22 cellular contexts compared by ENCODE assay signal in the genomic region with DNA sequence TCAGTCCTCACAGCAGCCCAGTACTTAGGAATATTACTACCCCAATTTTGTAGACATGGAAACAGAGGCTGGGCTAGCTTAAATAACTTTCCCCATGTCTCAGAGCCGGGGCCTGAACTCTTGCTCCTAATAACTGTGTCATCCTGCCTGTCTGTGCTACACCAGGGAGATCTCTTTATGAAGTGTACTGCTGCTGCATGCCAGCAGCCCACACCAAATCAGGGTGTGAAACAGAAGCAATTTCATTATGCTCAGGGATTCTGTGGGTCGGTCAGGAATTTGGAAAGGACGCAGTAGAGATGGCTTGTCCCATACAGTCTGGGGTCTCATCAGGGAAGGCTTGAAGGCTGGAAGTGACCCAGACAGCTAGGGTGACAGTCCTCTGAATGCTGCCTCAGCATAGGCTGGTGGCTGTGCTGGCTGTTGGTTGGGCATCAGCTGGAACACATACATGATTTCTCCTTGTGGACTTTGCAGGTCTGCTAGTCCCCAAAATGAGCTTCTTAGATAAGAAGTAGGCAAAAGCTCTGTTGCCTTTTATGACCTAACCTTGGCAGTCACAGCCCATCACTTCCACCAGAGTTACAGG. TPM values are rescaled to one million over a fixed set of nuclear protein-coding genes. Genes with fewer than 3 reads are reported as not detected.
A peak's percentile ranks its signal among the peaks of the same experiment; 100 is the strongest.
DNase-seq lines count a peak whose midpoint lies in the region; ATAC-seq and TF ChIP-seq lines count a peak whose summit lies in the region.
"Had no signal": no experiment of that assay in that cellular context is flagged by ENCODE, and none has a peak within 500 bp of the region (broad histone marks: within the 10 kb centered on the region; RNA-seq: fewer than 3 reads in every experiment).

No MANE protein-coding gene starts in this region.

- no peaks in the 10 kb centered on the region for H3K9me3 ChIP-seq in CD4-positive, alpha-beta memory T cell (ENCODE audit: control insufficient read depth in 1 of 2, low read length in 2 of 2)
- no peaks in the 10 kb centered on the region for H3K9me3 ChIP-seq in stomach
- H3K9me3 ChIP-seq: BLaER1, SJCRH30 had no signal

- ATAC-seq in T-cell (replicated peaks in 1 of 4), result no peak
- peak; percentile 36 for ATAC-seq in left ventricle myocardium superior
- ATAC-seq: PC-3 had no signal

- H3K27me3 Mint-ChIP-seq in activated naive CD8-positive, alpha-beta T cell, result no peaks in the 10 kb centered on the region
- H3K27me3 Mint-ChIP-seq in activated naive CD8-positive, alpha-beta T cell treated with anti-CD3 and anti-CD28 coated beads for 36 hours, result no peaks in the 10 kb centered on the region
- no peaks in the 10 kb centered on the region for H3K27me3 Mint-ChIP-seq in CD4-positive, alpha-beta memory T cell
- no peaks in the 10 kb centered on the region for H3K27me3 Mint-ChIP-seq in T-cell
- H3K27me3 Mint-ChIP-seq: IgD-negative memory B cell had no signal

- peak overlapping the region; percentile 23 for H3K27ac Mint-ChIP-seq in activated naive CD8-positive, alpha-beta T cell
- no peak overlapping the region for H3K27ac Mint-ChIP-seq in activated naive CD8-positive, alpha-beta T cell treated with anti-CD3 and anti-CD28 coated beads for 36 hours
- H3K27ac Mint-ChIP-seq in CD4-positive, alpha-beta memory T cell, result peak overlapping the region in 4 of 7 donors; percentile 22 to 61 (median 39)
- H3K27ac Mint-ChIP-seq in T-cell, result peak overlapping the region; percentile 17 to 23

- intact Hi-C loops in CD4-positive, alpha-beta memory T cell (cut with micrococcal nuclease), result no loop called here
- intact Hi-C loops in left ventricle myocardium superior (cut with micrococcal nuclease), result no loop called here
- intact Hi-C loops in stomach (cut with DNase I; ENCODE audit: low total_unique reads), result no loop called here

- H3K27ac ChIP-seq in CD4-positive, alpha-beta memory T cell (ENCODE audit: low read depth, low read length), result no peak overlapping the region
- no peak overlapping the region for H3K27ac ChIP-seq in stomach
- H3K27ac ChIP-seq: BLaER1, HL-60, RWPE1, SJCRH30 had no signal

- 93 to 98% (median 94%) methylated on average over 3 of the region's 3 CpGs for WGBS in stomach, 5 donors

- no peak for TF ChIP-seq EP300 in stomach (IDR thresholded peaks at IDR 0.05)

- CTCF ChIA-PET in CD4-positive, alpha-beta memory T cell (lab: Charles Lee; ENCODE audit: partially characterized antibody), result interaction anchor here (0.6 to 1.5 kb wide), 2 partner anchors 28 to 67 kb away, joined by 3 to 4 read pairs; no protein-coding TSS in a partner anchor
- CTCF ChIA-PET in T-cell (lab: Charles Lee), result no interaction called here

- H3K4me3 ChIP-seq in CD4-positive, alpha-beta memory T cell (ENCODE audit: low read length in 2 of 2), result no peak overlapping the region
- H3K4me3 ChIP-seq in stomach, result no peak overlapping the region
- H3K4me3 ChIP-seq: BLaER1, MG63, SJCRH30 had no signal

- H3K36me3 Mint-ChIP-seq in activated naive CD8-positive, alpha-beta T cell, result peaks cover 29% of the 10 kb centered on the region
- peaks cover 74% of the 10 kb centered on the region for H3K36me3 Mint-ChIP-seq in activated naive CD8-positive, alpha-beta T cell treated with anti-CD3 and anti-CD28 coated beads for 36 hours
- H3K36me3 Mint-ChIP-seq in CD4-positive, alpha-beta memory T cell, result peaks cover 82 to 84% of the 10 kb centered on the region in 2 donors
- H3K36me3 Mint-ChIP-seq in T-cell, result peaks cover 83% of the 10 kb centered on the region

- POLR2A ChIA-PET in CD4-positive, alpha-beta memory T cell (lab: Charles Lee; ENCODE audit: partially characterized antibody), result no interaction called here
- POLR2A ChIA-PET in T-cell (lab: Charles Lee), result no interaction called here

- peaks cover 22% of the 10 kb centered on the region for H3K4me1 ChIP-seq in CD4-positive, alpha-beta memory T cell (ENCODE audit: insufficient read depth, low read length)
- peaks cover 7 to 33% (median 22%) of the 10 kb centered on the region in 4 donors for H3K4me1 ChIP-seq in stomach
- H3K4me1 ChIP-seq: BLaER1 had no signal

- no peaks in the 10 kb centered on the region for H3K9me3 Mint-ChIP-seq in activated naive CD8-positive, alpha-beta T cell (ENCODE audit: low read depth)
- H3K9me3 Mint-ChIP-seq in activated naive CD8-positive, alpha-beta T cell treated with anti-CD3 and anti-CD28 coated beads for 36 hours, result no peaks in the 10 kb centered on the region
- peaks cover 0 to 6% (median 0%) of the 10 kb centered on the region in 8 donors for H3K9me3 Mint-ChIP-seq in CD4-positive, alpha-beta memory T cell
- peaks cover 0 to 4% (median 0%) of the 10 kb centered on the region in 3 donors for H3K9me3 Mint-ChIP-seq in T-cell

- TF ChIP-seq CTCF in stomach (IDR thresholded peaks at IDR 0.05), result no peak

- no peak for TF ChIP-seq POLR2A in stomach (IDR thresholded peaks at IDR 0.05)

- H3K36me3 ChIP-seq in CD4-positive, alpha-beta memory T cell (ENCODE audit: insufficient read depth, low read length), result peaks cover 30% of the 10 kb centered on the region
- peaks cover 7 to 70% (median 59%) of the 10 kb centered on the region in 4 donors for H3K36me3 ChIP-seq in stomach

- H3K27me3 ChIP-seq in CD4-positive, alpha-beta memory T cell (ENCODE audit: insufficient read depth, low read length), result no peaks in the 10 kb centered on the region
- no peaks in the 10 kb centered on the region for H3K27me3 ChIP-seq in stomach
- H3K27me3 ChIP-seq: BLaER1, MG63, SJCRH30 had no signal

- no peak overlapping the region for H3K4me3 Mint-ChIP-seq in activated naive CD8-positive, alpha-beta T cell
- H3K4me3 Mint-ChIP-seq in activated naive CD8-positive, alpha-beta T cell treated with anti-CD3 and anti-CD28 coated beads for 36 hours, result no peak overlapping the region
- peak overlapping the region in 1 of 8 donors; percentile 24 for H3K4me3 Mint-ChIP-seq in CD4-positive, alpha-beta memory T cell
- no peak overlapping the region for H3K4me3 Mint-ChIP-seq in T-cell
- H3K4me3 Mint-ChIP-seq: IgD-negative memory B cell had no signal

- peaks cover 54% of the 10 kb centered on the region for H3K4me1 Mint-ChIP-seq in activated naive CD8-positive, alpha-beta T cell (ENCODE audit: low read depth)
- peaks cover 48% of the 10 kb centered on the region for H3K4me1 Mint-ChIP-seq in activated naive CD8-positive, alpha-beta T cell treated with anti-CD3 and anti-CD28 coated beads for 36 hours
- peaks cover 40 to 69% (median 53%) of the 10 kb centered on the region in 4 donors for H3K4me1 Mint-ChIP-seq in CD4-positive, alpha-beta memory T cell
- H3K4me1 Mint-ChIP-seq in T-cell, result peaks cover 58 to 66% (median 62%) of the 10 kb centered on the region in 3 donors

- DNase-seq in activated naive CD8-positive, alpha-beta T cell treated with anti-CD3 and anti-CD28 coated beads for 36 hours, result no peak
- no peak for DNase-seq in CD4-positive, alpha-beta memory T cell
- no peak for DNase-seq in T-cell
- DNase-seq in left ventricle myocardium superior, result no peak
- DNase-seq in NCI-H187 (lab: John Stamatoyannopoulos, UW), result no peak
- no peak for DNase-seq in NCI-H2196 treated with DMSO at 0.1 percent for 48 hours (lab: John Stamatoyannopoulos, UW; ENCODE audit: unreplicated experiment)
- DNase-seq in stomach, result no peak
- DNase-seq: DMS79 treated with DMSO at 0.1 percent for 48 hours, H7, Kasumi-1, MG63, NCI-H1048, NCI-H1436, NCI-H2029, NCI-H526, PC-3, SJCRH30 had no signal

RNA-seq across cellular contexts. Expression of a gene that starts 22.6 kb away (rescaled TPM):
- 10 to 100 TPM; 28.6 to 29.3 TPM for total RNA-seq in activated naive CD8-positive, alpha-beta T cell treated with anti-CD3 and anti-CD28 coated beads for 36 hours
- total RNA-seq in CD4-positive, alpha-beta memory T cell, result 10 to 100 TPM; 39.2 to 40.8 TPM
- polyA plus RNA-seq in CD4-positive, alpha-beta memory T cell, result 1 to 10 TPM; 5.0 to 7.8 TPM
- total RNA-seq in T-cell, result 10 to 100 TPM; 32.6 to 38.2 (median 35.9) TPM
- total RNA-seq in left ventricle myocardium superior, result 16.1 TPM
- 10 to 100 TPM; 14.0 to 76.5 (median 42.2) TPM for total RNA-seq in stomach
- 1 to 10 TPM; 2.8 to 5.0 (median 3.2) TPM for polyA plus RNA-seq in stomach

RNA-seq across cellular contexts. Expression of a gene that starts 37.5 kb away (rescaled TPM):
- total RNA-seq in activated naive CD8-positive, alpha-beta T cell treated with anti-CD3 and anti-CD28 coated beads for 36 hours, result 10 to 100 TPM; 16.4 to 18.0 TPM
- total RNA-seq in CD4-positive, alpha-beta memory T cell, result 10 to 100 TPM; 16.9 to 17.9 TPM
- polyA plus RNA-seq in CD4-positive, alpha-beta memory T cell, result 1 to 10 TPM in 1 of 2 donors, under 1 TPM in 1; 0.64 to 2.8 TPM
- total RNA-seq in T-cell (10 to 100 TPM; 11.1 to 17.4 (median 15.5) TPM), left ventricle myocardium superior (5.2 TPM), stomach (10 to 100 TPM; 10.7 to 79.4 (median 41.3) TPM)
- 1 to 10 TPM; 2.1 to 4.2 (median 3.2) TPM for polyA plus RNA-seq in stomach
